ENCODE assay signal across 8 cellular contexts in the genomic region with DNA sequence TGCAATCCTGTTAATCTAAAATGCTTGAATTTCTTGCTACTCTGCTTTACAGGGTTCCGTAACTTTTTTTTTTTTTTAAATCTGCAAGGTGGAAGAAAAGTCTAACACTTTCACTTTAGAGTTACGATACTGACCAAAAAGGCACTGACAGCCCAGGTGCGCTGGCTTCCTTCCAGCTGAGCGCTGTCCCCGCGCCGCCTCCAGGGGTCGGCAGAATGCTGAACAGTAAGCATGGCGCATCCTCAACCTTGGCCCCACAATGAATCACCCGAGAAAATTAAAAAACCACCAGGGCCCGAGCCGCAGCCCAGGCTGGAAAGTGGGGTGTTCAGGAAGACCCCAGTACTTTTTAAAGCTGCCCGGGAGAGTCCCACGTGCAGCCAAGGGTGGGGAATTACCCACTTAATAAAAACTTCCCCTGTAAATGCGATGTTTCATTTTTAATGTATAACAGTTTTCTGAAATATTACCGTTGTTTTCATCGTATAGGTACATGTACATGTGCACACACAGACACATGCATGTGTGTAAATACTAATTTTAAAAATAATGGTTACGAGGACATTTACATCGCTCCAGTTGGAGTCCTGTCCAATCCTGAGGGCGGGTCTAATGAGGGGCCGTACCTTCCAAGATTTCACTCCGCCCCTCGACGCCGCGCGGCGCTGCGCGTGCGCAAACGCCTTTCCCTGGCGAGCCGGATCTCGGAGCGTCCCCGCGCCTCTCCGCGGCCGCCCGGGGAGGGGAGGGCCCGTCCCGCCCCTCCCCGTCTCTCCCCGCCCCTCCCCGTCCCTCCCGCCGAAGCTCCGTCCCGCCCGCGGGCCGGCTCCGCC. TPM values are rescaled to one million over a fixed set of nuclear protein-coding genes. Genes with fewer than 3 reads are reported as not detected.
DNase-seq lines count a peak whose midpoint lies in the region; ATAC-seq and TF ChIP-seq lines count a peak whose summit lies in the region.

No MANE protein-coding gene starts in this region.

- peak; percentile 80 for DNase-seq in DMS53 treated with DMSO at 0.1 percent for 48 hours (lab: John Stamatoyannopoulos, UW; ENCODE audit: unreplicated experiment)
- DNase-seq in KBM-7, result peak; percentile 94
- DNase-seq in PC-9, result peak; percentile 80 to 94
- peak; percentile 99 for DNase-seq in activated T-cell treated with anti-CD3 and anti-CD28 coated beads, Interleukin-2, amount 50 U/mL, for 48 hours
- peak; percentile 97 for DNase-seq in esophagus muscularis mucosa (ENCODE audit: extremely low spot score)
- peak; percentile 90 to 92 for DNase-seq in stimulated activated CD8-positive, alpha-beta memory T cell treated with anti-CD3 and anti-CD28 coated beads, Interleukin-7, amount 100 ng/mL, for 1 hour (ENCODE audit: low read depth in 2 of 2)

- H3K79me2 ChIP-seq in PC-9 (ENCODE audit: low read depth), result peaks cover 35% of the 10 kb centered on the region

- no TSS peak for BruUV-seq in PC-9 (replicated peaks; lab: Mats Ljungman, UMichigan)

- POLR2A ChIA-PET in PC-9 (lab: Charles Lee; ENCODE audit: unreplicated experiment), result interaction anchor here (0.6 to 0.7 kb wide), 2 partner anchors 93 to 280 kb away, joined by 4 to 8 read pairs; no protein-coding TSS in a partner anchor

- H3K9me2 ChIP-seq in PC-9 (ENCODE audit: insufficient read depth), result no peaks in the 10 kb centered on the region

- peaks cover 40% of the 10 kb centered on the region for H3F3A ChIP-seq in PC-9 (ENCODE audit: insufficient read depth, low read depth)

- H3K4me1 ChIP-seq in PC-9 (replicated peaks; ENCODE audit: insufficient read depth) (peaks cover 30% of the 10 kb centered on the region), esophagus muscularis mucosa (peaks cover 19 to 22% (median 20%) of the 10 kb centered on the region in 4 donors), muscle layer of duodenum (ENCODE audit: control insufficient read depth in 1 of 2, insufficient read depth in 2 of 2, low read length in 2 of 2) (peaks cover 0 to 7% of the 10 kb centered on the region in 2 donors)

- peak; percentile 83 for ATAC-seq in GM21737 (IDR thresholded peaks at IDR 0.05; ENCODE audit: unreplicated experiment)

- TF ChIP-seq EP300 in esophagus muscularis mucosa (IDR thresholded peaks at IDR 0.05), result no peak

- H4K20me1 ChIP-seq in PC-9 (ENCODE audit: insufficient read depth), result no peaks in the 10 kb centered on the region; the same call in 1 of the 2 replicates

- H3K9me3 ChIP-seq in PC-9 (ENCODE audit: insufficient read depth, low read depth) (no peaks in the 10 kb centered on the region), esophagus muscularis mucosa (no peaks in the 10 kb centered on the region), muscle layer of duodenum (ENCODE audit: control insufficient read depth in 1 of 2, low read length in 2 of 2) (no peaks in the 10 kb centered on the region)

- in situ Hi-C loops in KBM-7 (cut with MboI; ENCODE audit: low pct_unique_long_range_greater_than_20kb, low sequenced_read_pairs), result no loop called here

- TF ChIP-seq POLR2A in esophagus muscularis mucosa (IDR thresholded peaks at IDR 0.05; ENCODE audit: low read depth), result no peak

- H3K36me3 ChIP-seq in PC-9 (ENCODE audit: low read depth) (no peaks in the 10 kb centered on the region), esophagus muscularis mucosa (no peaks in the 10 kb centered on the region), muscle layer of duodenum (ENCODE audit: control insufficient read depth in 1 of 2, insufficient read depth in 2 of 2, low read length in 2 of 2) (peaks cover 0 to 4% of the 10 kb centered on the region in 2 donors)

- peak overlapping the region; percentile 92 for H3K4me2 ChIP-seq in PC-9

- H3K4me3 ChIP-seq in PC-9 (peak overlapping the region; percentile 89), esophagus muscularis mucosa (peak overlapping the region; percentile 92 to 99 (median 96)), muscle layer of duodenum (ENCODE audit: low read depth in 1 of 2, low read length in 2 of 2) (peak overlapping the region; percentile 90 to 93)

- TF ChIP-seq CTCF in PC-9 (conservative IDR thresholded peaks at IDR 0.05), result peak; percentile 71
- peak; percentile 41 to 62 (median 52) for TF ChIP-seq CTCF in esophagus muscularis mucosa (IDR thresholded peaks at IDR 0.05)

- intact Hi-C loops in PC-9 (cut with micrococcal nuclease; ENCODE audit: unreplicated experiment), result loop anchor here (5.0 to 10.0 kb wide), 3 partner anchors 82 to 357 kb away; a partner anchor contains a TSS
- intact Hi-C loops in esophagus muscularis mucosa (cut with DNase I), result loop anchor here (10.0 kb wide), 1 partner anchor 159 kb away; no protein-coding TSS in a partner anchor

- WGBS in esophagus muscularis mucosa, result under 1% methylated on average over 23 of the region's 55 CpGs

- H3K27me3 ChIP-seq in PC-9 (ENCODE audit: insufficient read depth, low read depth), result no peaks in the 10 kb centered on the region
- no peaks in the 10 kb centered on the region for H3K27me3 ChIP-seq in esophagus muscularis mucosa
- no peaks in the 10 kb centered on the region for H3K27me3 ChIP-seq in muscle layer of duodenum (ENCODE audit: low read depth, low read length)

- H2AFZ ChIP-seq in PC-9, result peak overlapping the region; percentile 91

- CTCF ChIA-PET in PC-9 (lab: Charles Lee), result interaction anchor here (0.7 kb wide), 1 partner anchor 49 kb away, joined by 9 read pairs; no protein-coding TSS in a partner anchor

- H3K27ac ChIP-seq in PC-9 (peak overlapping the region; percentile 72), esophagus muscularis mucosa (replicated peaks in 1 of 4) (peak overlapping the region; percentile 94 to 98 (median 97)), muscle layer of duodenum (ENCODE audit: low read length) (peak overlapping the region; percentile 60)

RNA-seq across cellular contexts. Expression of a gene that starts 0.4 kb away (rescaled TPM):
- total RNA-seq in PC-9 (2021) (14.5 and 14.7 TPM in 2 replicates), esophagus muscularis mucosa (10 to 100 TPM; 53.7 to 71.8 (median 57.0) TPM)

RNA-seq across cellular contexts. Expression of a gene that starts 19.9 kb away (rescaled TPM):
- 9.6 and 13.5 TPM in 2 replicates for total RNA-seq in PC-9 (2021)
- 10 to 100 TPM; 22.1 to 30.2 (median 26.1) TPM for total RNA-seq in esophagus muscularis mucosa

Comparison
In these comparisons a context has a peak if more than half of its experiments do, and no peak if none do; other contexts are left out.
1. Peak in every context shown above with its lines: DNase-seq, ATAC-seq, H3K4me3 ChIP-seq and H3K27ac ChIP-seq.